ENCODE assay signal across 8 cellular contexts in the genomic region with DNA sequence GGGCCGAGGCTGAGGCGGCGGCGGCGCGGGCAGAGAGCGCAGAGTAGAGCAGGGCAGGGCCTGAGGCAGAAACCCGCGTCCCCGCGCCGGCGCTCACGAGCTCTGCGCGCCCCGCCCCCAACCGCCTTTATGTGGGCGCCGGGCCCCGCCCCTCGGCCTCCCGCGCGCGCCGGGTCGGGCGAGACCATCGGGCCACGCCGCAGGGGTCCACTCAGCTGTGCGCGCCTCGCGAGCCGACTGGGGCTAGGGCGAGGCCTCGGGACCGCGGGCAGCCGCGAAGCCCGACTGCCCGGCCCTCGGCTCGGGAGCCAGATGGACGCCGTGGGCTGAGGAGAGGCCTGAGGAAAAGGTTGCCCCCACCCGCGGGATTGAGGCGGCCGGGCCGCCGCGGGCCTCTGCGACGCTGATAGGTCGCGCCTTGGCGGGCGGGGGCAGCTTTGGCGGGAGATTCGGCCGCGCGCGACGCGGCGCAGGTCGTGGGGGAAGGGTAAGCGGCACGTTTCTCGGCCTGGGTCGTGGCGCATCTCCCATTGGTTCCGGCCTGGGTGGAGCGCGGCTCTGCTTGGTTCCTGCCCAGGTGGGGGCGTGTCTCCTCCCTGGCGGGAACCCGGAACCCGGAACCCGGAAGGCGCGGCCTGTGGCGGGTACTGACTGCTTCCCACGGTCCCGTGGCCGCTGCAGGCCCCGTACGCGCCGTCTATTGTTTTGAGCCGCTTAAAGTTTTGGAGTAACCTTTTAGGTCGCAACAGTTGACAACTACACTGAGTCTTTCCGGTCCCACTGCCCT. TPM values are rescaled to one million over a fixed set of nuclear protein-coding genes. Genes with fewer than 3 reads are reported as not detected.
A peak's percentile ranks its signal among the peaks of the same experiment; 100 is the strongest.
DNase-seq lines count a peak whose midpoint lies in the region; ATAC-seq and TF ChIP-seq lines count a peak whose summit lies in the region.

A gene (minus strand): TSS at position 104 of the 787 bp plus-strand sequence. CDS start 131 bp downstream, outside the sequence.

- peak within 1 kb of the TSS; percentile 49 to 100 (median 66) for H3K4me3 ChIP-seq in adrenal gland
- H3K4me3 ChIP-seq in heart left ventricle: peak within 1 kb of the TSS; percentile 81 to 97 (median 88)
- peak within 1 kb of the TSS; percentile 83 for H3K4me3 ChIP-seq in upper lobe of right lung

- 0% methylated on average over 4 to 98 of the region's 98 CpGs; no CpG with 5 or more reads in 1 of the 4 donors for WGBS in adrenal gland, 4 donors
- 0 to 5% (median 0%) methylated on average over 11 to 98 of the region's 98 CpGs for WGBS in heart left ventricle, 4 donors

- no peaks in the 10 kb centered on the region for H3K27me3 Mint-ChIP-seq in progenitor cell of endocrine pancreas

- peaks cover 18 to 39% of the 10 kb centered on the region in 2 donors for H3K4me1 ChIP-seq in adrenal gland (replicated peaks in 1 of 2)
- peaks cover 0 to 60% (median 39%) of the 10 kb centered on the region in 12 donors for H3K4me1 ChIP-seq in heart left ventricle
- peaks cover 42% of the 10 kb centered on the region for H3K4me1 ChIP-seq in upper lobe of right lung

- intact Hi-C loops in adrenal gland (cut with DNase I) (no loop called here), heart left ventricle (cut with DNase I) (loop anchor here in 3 of 10 donors (1.0 to 5.0 kb wide), 2 partner anchors 8 to 365 kb away; a partner anchor contains a TSS), upper lobe of right lung (cut with DNase I) (no loop called here)

- H3K4me3 Mint-ChIP-seq in progenitor cell of endocrine pancreas (ENCODE audit: low read depth): peak within 1 kb of the TSS; percentile 95

- TF ChIP-seq CTCF in adrenal gland (IDR thresholded peaks at IDR 0.05) (peak in 1 of 6 experiments; percentile 13), heart left ventricle (IDR thresholded peaks at IDR 0.05) (no peak), progenitor cell of endocrine pancreas (IDR thresholded peaks at IDR 0.05; ENCODE audit: unreplicated experiment) (no peak), upper lobe of right lung (IDR thresholded peaks at IDR 0.05) (no peak)

- H3K36me3 Mint-ChIP-seq in progenitor cell of endocrine pancreas (ENCODE audit: insufficient read depth): peaks cover 13% of the 10 kb centered on the region

- H3K36me3 ChIP-seq in adrenal gland (replicated peaks in 1 of 2) (peaks cover 0 to 9% of the 10 kb centered on the region in 2 donors), heart left ventricle (peaks cover 0 to 26% (median 11%) of the 10 kb centered on the region in 9 donors), upper lobe of right lung (peaks cover 12% of the 10 kb centered on the region)

- peak; percentile 90 for DNase-seq in NCI-H146 treated with DMSO at 0.1 percent for 48 hours (lab: John Stamatoyannopoulos, UW; ENCODE audit: unreplicated experiment)
- DNase-seq in T-helper 1 cell: peak; percentile 98 to 99 (median 99)
- peak; percentile 96 to 98 (median 97) for DNase-seq in adrenal gland
- peak; percentile 94 to 98 (median 96) for DNase-seq in heart left ventricle
- DNase-seq in progenitor cell of endocrine pancreas (ENCODE audit: low spot score, unreplicated experiment): peak; percentile 92
- DNase-seq in upper lobe of right lung: peak; percentile 99

- H3K27ac ChIP-seq in adrenal gland (peak within 1 kb of the TSS; percentile 93 to 100 (median 98)), heart left ventricle (peak within 1 kb of the TSS; percentile 98 to 100 (median 99)), upper lobe of right lung (peak within 1 kb of the TSS; percentile 99)

- H3K27ac Mint-ChIP-seq in progenitor cell of endocrine pancreas: peak within 1 kb of the TSS; percentile 97

- H3K27me3 ChIP-seq in adrenal gland (no peaks in the 10 kb centered on the region), heart left ventricle (no peaks in the 10 kb centered on the region), upper lobe of right lung (no peaks in the 10 kb centered on the region)

- peaks cover 38% of the 10 kb centered on the region for H3K4me1 Mint-ChIP-seq in progenitor cell of endocrine pancreas (ENCODE audit: low read depth)

- no peaks in the 10 kb centered on the region for H3K9me3 Mint-ChIP-seq in progenitor cell of endocrine pancreas (ENCODE audit: low read depth)

- ATAC-seq in HG02884 (IDR thresholded peaks at IDR 0.05; ENCODE audit: unreplicated experiment) (peak; percentile 78), heart left ventricle (peak; percentile 91 to 93 (median 92)), upper lobe of right lung (peak; percentile 95)

- TF ChIP-seq POLR2A in GM15510 (IDR thresholded peaks at IDR 0.05; ENCODE audit: borderline replicate concordance, extremely low read depth, insufficient read length) (peak; percentile 95), adrenal gland (IDR thresholded peaks at IDR 0.05) (peak; percentile 77 to 90), heart left ventricle (IDR thresholded peaks at IDR 0.05) (peak; percentile 5 to 87)

- H3K9me3 ChIP-seq in adrenal gland (replicated peaks in 1 of 3) (no peaks in the 10 kb centered on the region), heart left ventricle (no peaks in the 10 kb centered on the region), upper lobe of right lung (no peaks in the 10 kb centered on the region)

RNA-seq across cellular contexts. Expression of the gene that starts here (rescaled TPM):
- 10 to 100 TPM; 29.2 to 53.2 (median 38.1) TPM for total RNA-seq in adrenal gland
- 10 to 100 TPM; 19.0 to 81.0 (median 24.6) TPM for polyA plus RNA-seq in adrenal gland
- 10 to 100 TPM; 10.2 to 27.7 (median 11.7) TPM for total RNA-seq in heart left ventricle
- polyA plus RNA-seq in heart left ventricle: 10 to 100 TPM in 1 of 2 donors, 1 to 10 TPM in 1; 7.2 to 17.6 TPM
- 54.3 and 56.5 TPM in 2 replicates for total RNA-seq in progenitor cell of endocrine pancreas
- total RNA-seq in upper lobe of right lung: 32.8 TPM

Comparison
In these comparisons a context has a peak if more than half of its experiments do, and no peak if none do; other contexts are left out.
1. Peak in every context shown above with its lines: DNase-seq, ATAC-seq, H3K4me3 ChIP-seq and H3K27ac ChIP-seq.